Comparison of ENCODE assay signal across 9 cellular contexts in genomic region chr3:62392893-62393292, GRCh38. TPM values are rescaled to one million over a fixed set of nuclear protein-coding genes. Genes with fewer than 3 reads are reported as not detected.
"Had no signal": no experiment of that assay in that cellular context is flagged by ENCODE, and none has a peak within 500 bp of the region (broad histone marks: within the 10 kb centered on the region; RNA-seq: fewer than 3 reads in every experiment).

No MANE protein-coding gene starts in this region.

- FAIRE-seq: HepG2, HTR-8/SVneo, K562 had no signal

- H3K27ac ChIP-seq: HL-60 had no signal

- ATAC-seq: HepG2, K562 had no signal

- DNase-seq: IMR-90, KBM-7 had no signal

- H3K4me3 ChIP-seq: K562 had no signal

RNA-seq across cellular contexts. Expression of gene FEZF2, which starts 19.5 kb away (rescaled TPM):
- total RNA-seq: HepG2, HT-29, HT1080, IMR-90, K562 had no signal
- polyA plus RNA-seq: HepG2, IgD-negative memory B cell, IMR-90, K562 had no signal
